In genomic region chrX:107567370-107567769, GRCh38 we compare ENCODE assay signal across 17 cellular contexts.
"Had no signal": no experiment of that assay in that cellular context is flagged by ENCODE, and none has a peak within 500 bp of the region (broad histone marks: within the 10 kb centered on the region; RNA-seq: fewer than 3 reads in every experiment).

No MANE protein-coding gene starts in this region.

- H3K36me3 Mint-ChIP-seq: activated naive CD8-positive, alpha-beta T cell had no signal

- H3K36me3 ChIP-seq: heart left ventricle, left lung, pancreas, upper lobe of left lung had no signal

- H3K4me3 Mint-ChIP-seq: activated CD8-positive, alpha-beta memory T cell treated with anti-CD3 and anti-CD28 coated beads, Interleukin-2, amount 10 ng/mL, durations not matched to agents 7 days and 5 days; activated naive CD8-positive, alpha-beta T cell; activated T-cell treated with anti-CD3 and anti-CD28 coated beads, Interleukin-2, amount 50 U/mL, for 24 hours; nephron; T-helper 1 cell treated with Interleukin-12 subunit alpha and Interleukin-12 subunit beta and Interleukin-4 antibody, amounts not matched to agents 30 μg/mL and 1 μg/mL, for 36 hours had no signal

- H3K9me3 ChIP-seq: heart left ventricle, left lung, pancreas, upper lobe of left lung had no signal

- ATAC-seq: activated CD8-positive, alpha-beta memory T cell treated with anti-CD3 and anti-CD28 coated beads, Interleukin-2, amount 10 ng/mL, durations not matched to agents 7 days and 5 days; heart left ventricle had no signal

- H3K27me3 ChIP-seq: left lung, pancreas, upper lobe of left lung had no signal

- DNase-seq: activated CD4-positive, alpha-beta T cell treated with anti-CD3 and anti-CD28 coated beads for 1 hour; activated CD4-positive, alpha-beta T cell treated with anti-CD3 and anti-CD28 coated beads, Interleukin-2, amount 50 U/mL, for 48 hours; activated CD8-positive, alpha-beta memory T cell treated with anti-CD3 and anti-CD28 coated beads, Interleukin-2, amount 10 ng/mL, durations not matched to agents 7 days and 5 days; activated effector memory CD4-positive, alpha-beta T cell treated with anti-CD3 and anti-CD28 coated beads, Interleukin-2, amount 50 U/mL, for 16 hours; activated T-cell treated with anti-CD3 and anti-CD28 coated beads, Interleukin-2, amount 50 U/mL, for 24 hours; anterior cingulate cortex; dorsolateral prefrontal cortex; foreskin melanocyte; heart left ventricle; left lung; pancreas; stimulated activated CD4-positive, alpha-beta T cell treated with anti-CD3 and anti-CD28 coated beads, Interleukin-2, amount 100 ng/mL, for 48 hours; stimulated activated naive CD4-positive, alpha-beta T cell treated with Interleukin-2 at 50 U/mL for 16 hours; upper lobe of left lung had no signal

- H3K4me3 ChIP-seq: dorsolateral prefrontal cortex, heart left ventricle, left lung, pancreas, upper lobe of left lung had no signal

- H3K4me1 Mint-ChIP-seq: activated CD8-positive, alpha-beta memory T cell treated with anti-CD3 and anti-CD28 coated beads, Interleukin-2, amount 10 ng/mL, durations not matched to agents 7 days and 5 days had no signal

- H3K27ac Mint-ChIP-seq: activated CD8-positive, alpha-beta memory T cell treated with anti-CD3 and anti-CD28 coated beads, Interleukin-2, amount 10 ng/mL, durations not matched to agents 7 days and 5 days; activated naive CD8-positive, alpha-beta T cell; activated T-cell treated with anti-CD3 and anti-CD28 coated beads, Interleukin-2, amount 50 U/mL, for 24 hours; nephron; T-helper 1 cell treated with Interleukin-12 subunit alpha and Interleukin-12 subunit beta and Interleukin-4 antibody, amounts not matched to agents 30 μg/mL and 1 μg/mL, for 36 hours had no signal

- H3K27ac ChIP-seq: dorsolateral prefrontal cortex, heart left ventricle, left lung, pancreas, upper lobe of left lung had no signal

- H3K4me1 ChIP-seq: heart left ventricle, left lung, pancreas, upper lobe of left lung had no signal

- H3K9me3 Mint-ChIP-seq: activated T-cell treated with anti-CD3 and anti-CD28 coated beads, Interleukin-2, amount 50 U/mL, for 24 hours; T-helper 1 cell treated with Interleukin-12 subunit alpha and Interleukin-12 subunit beta and Interleukin-4 antibody, amounts not matched to agents 30 μg/mL and 1 μg/mL, for 36 hours had no signal
